In genomic region chr19:53272044-53272443, GRCh38 we compare ENCODE assay signal across 18 cellular contexts. TPM values are rescaled to one million over a fixed set of nuclear protein-coding genes. Genes with fewer than 3 reads are reported as not detected.
DNase-seq lines count a peak whose midpoint lies in the region; FAIRE-seq and TF ChIP-seq lines count a peak whose summit lies in the region.
"Had no signal": no experiment of that assay in that cellular context is flagged by ENCODE, and none has a peak within 500 bp of the region (broad histone marks: within the 10 kb centered on the region; RNA-seq: fewer than 3 reads in every experiment).

No MANE protein-coding gene starts in this region.

- no peaks in the 10 kb centered on the region for H3K27me3 Mint-ChIP-seq in osteocyte (ENCODE audit: unreplicated experiment)
- H3K27me3 Mint-ChIP-seq: CD4-positive, CD25-positive, alpha-beta regulatory T cell had no signal

- TF ChIP-seq CTCF in bronchial epithelial cell (IDR thresholded peaks at IDR 0.05; ENCODE audit: insufficient read depth, low read length, severe bottlenecking) (no peak), osteocyte (IDR thresholded peaks at IDR 0.05) (no peak)

- no peaks in the 10 kb centered on the region for H3K4me1 Mint-ChIP-seq in osteocyte (ENCODE audit: unreplicated experiment)
- H3K4me1 Mint-ChIP-seq: CD4-positive, CD25-positive, alpha-beta regulatory T cell; H9 had no signal

- FAIRE-seq in bronchial epithelial cell (lab: Jason Lieb, UNC): peak; percentile 64
- FAIRE-seq: G401.6, GM12892 had no signal

- H3K4me3 ChIP-seq in bronchial epithelial cell (ENCODE audit: low read depth, low read length): no peak overlapping the region
- H3K4me3 ChIP-seq: GM23248 had no signal

- H3K27me3 ChIP-seq in bronchial epithelial cell (ENCODE audit: control insufficient read depth, insufficient read depth, low read length): no peaks in the 10 kb centered on the region

- H3K4me3 Mint-ChIP-seq in osteocyte (ENCODE audit: unreplicated experiment): no peak overlapping the region
- H3K4me3 Mint-ChIP-seq: CD4-positive, CD25-positive, alpha-beta regulatory T cell; CD8-positive, alpha-beta T cell; H9; HFFc6 had no signal

- H3K27ac Mint-ChIP-seq in osteocyte (ENCODE audit: unreplicated experiment): no peak overlapping the region
- H3K27ac Mint-ChIP-seq: CD4-positive, CD25-positive, alpha-beta regulatory T cell; CD8-positive, alpha-beta T cell; H9; HFFc6 had no signal

- H3K36me3 ChIP-seq in bronchial epithelial cell (ENCODE audit: control insufficient read depth, insufficient read depth, low read length): no peaks in the 10 kb centered on the region

- DNase-seq in RKO (ENCODE audit: low spot score) (peak; percentile 16), bronchial epithelial cell (ENCODE audit: low read depth) (no peak), osteocyte (ENCODE audit: extremely low spot score, unreplicated experiment) (peak; percentile 11), NCI-H1105 treated with DMSO at 0.1 percent for 48 hours (lab: John Stamatoyannopoulos, UW) (no peak), NCI-H2107 (lab: John Stamatoyannopoulos, UW) (no peak)
- DNase-seq: Caco-2; CD4-positive, CD25-positive, alpha-beta regulatory T cell; CD8-positive, alpha-beta T cell; DMS153; DND-41; GM23248; H9; HFFc6 had no signal

- no peaks in the 10 kb centered on the region for H3K36me3 Mint-ChIP-seq in osteocyte (ENCODE audit: unreplicated experiment)

- H3K9me3 Mint-ChIP-seq in osteocyte (ENCODE audit: unreplicated experiment): peaks cover 41% of the 10 kb centered on the region

RNA-seq across cellular contexts. Expression of gene VN1R4, which starts 4.5 kb away (rescaled TPM):
- total RNA-seq in bronchial epithelial cell (not detected in 2 replicates), osteocyte (not detected in 2 replicates)
- total RNA-seq: A172; A673; Caco-2; CD4-positive, CD25-positive, alpha-beta regulatory T cell; CD8-positive, alpha-beta T cell; GM23248; H4; H9; HFFc6 had no signal

RNA-seq across cellular contexts. Expression of gene VN1R2, which starts 14.0 kb away (rescaled TPM):
- total RNA-seq in bronchial epithelial cell: not detected in 2 replicates
- not detected in 2 replicates for total RNA-seq in osteocyte
- total RNA-seq: A172; A673; Caco-2; CD4-positive, CD25-positive, alpha-beta regulatory T cell; CD8-positive, alpha-beta T cell; GM23248; H4; H9; HFFc6 had no signal

RNA-seq across cellular contexts. Expression of gene ZNF677, which starts 17.4 kb away (rescaled TPM):
- total RNA-seq in bronchial epithelial cell: 8.4 and 15.6 TPM in 2 replicates
- total RNA-seq in osteocyte: 24.8 and 28.4 TPM in 2 replicates
- total RNA-seq: Caco-2, H4 had no signal

Comparison
In these comparisons a context has a peak if more than half of its experiments do, and no peak if none do; other contexts are left out.
1. DNase-seq: peak in RKO (single experiment) and osteocyte (single experiment); none in bronchial epithelial cell (single experiment), NCI-H1105 treated with DMSO at 0.1 percent for 48 hours (single experiment) and NCI-H2107 (single experiment).